ENCODE assay signal across 11 cellular contexts in genomic region chr21:34552324-34553198, GRCh38. TPM values are rescaled to one million over a fixed set of nuclear protein-coding genes. Genes with fewer than 3 reads are reported as not detected.
DNase-seq lines count a peak whose midpoint lies in the region; ATAC-seq and TF ChIP-seq lines count a peak whose summit lies in the region.
"Had no signal": no experiment of that assay in that cellular context is flagged by ENCODE, and none has a peak within 500 bp of the region (broad histone marks: within the 10 kb centered on the region; RNA-seq: fewer than 3 reads in every experiment).

No MANE protein-coding gene starts in this region.

- H3K79me2 ChIP-seq in H9 (ENCODE audit: insufficient read depth, low read length): no peaks in the 10 kb centered on the region

- no peak overlapping the region for H3K27ac Mint-ChIP-seq in H9
- no peak overlapping the region for H3K27ac Mint-ChIP-seq in activated CD4-positive, alpha-beta T cell treated with anti-CD3 and anti-CD28 coated beads for 36 hours
- H3K27ac Mint-ChIP-seq: nephron progenitor cell had no signal

- peak; percentile 72 for ATAC-seq in sciatic nerve
- no peak for ATAC-seq in activated CD4-positive, alpha-beta T cell treated with anti-CD3 and anti-CD28 coated beads for 36 hours

- WGBS in H9 (ENCODE audit: extremely low coverage, insufficient read length, low lambda C conversion rate): no CpG with 5 or more reads among the region's 8 CpGs
- WGBS in esophagus squamous epithelium, 2 donors: 71 to 73% methylated on average over 8 of the region's 8 CpGs
- 63 to 73% (median 69%) methylated on average over 8 of the region's 8 CpGs for WGBS in stomach, 5 donors

- H2BK15ac ChIP-seq in H9 (ENCODE audit: low read depth, low read length): no peak overlapping the region

- H3K79me1 ChIP-seq in H9 (ENCODE audit: insufficient read depth, low read depth, low read length, poor library complexity, severe bottlenecking): no peaks in the 10 kb centered on the region

- H3K27me3 Mint-ChIP-seq in H9 (ENCODE audit: low read depth): peaks cover 2% of the 10 kb centered on the region
- H3K27me3 Mint-ChIP-seq in activated CD4-positive, alpha-beta T cell treated with anti-CD3 and anti-CD28 coated beads for 36 hours: no peaks in the 10 kb centered on the region

- H3K4me3 Mint-ChIP-seq in H9: no peak overlapping the region
- H3K4me3 Mint-ChIP-seq in activated CD4-positive, alpha-beta T cell treated with anti-CD3 and anti-CD28 coated beads for 36 hours: no peak overlapping the region
- H3K4me3 Mint-ChIP-seq: nephron progenitor cell had no signal

- H2AK5ac ChIP-seq in H9 (ENCODE audit: insufficient read length, low read length): no peak overlapping the region

- H2BK5ac ChIP-seq in H9 (ENCODE audit: insufficient read length, low read length): no peak overlapping the region

- no peak overlapping the region for H4K8ac ChIP-seq in H9 (replicated peaks; ENCODE audit: insufficient read length, low read depth, low read length)

- H2BK12ac ChIP-seq in H9 (ENCODE audit: insufficient read length, low read depth, low read length): peak overlapping the region; percentile 35

- no peak overlapping the region for H3K27ac ChIP-seq in H9 (ENCODE audit: insufficient read length, low read depth, low read length)
- peak overlapping the region; percentile 22 for H3K27ac ChIP-seq in VCaP
- H3K27ac ChIP-seq in esophagus squamous epithelium: peak overlapping the region in 3 of 4 donors; percentile 36 to 49 (median 44)
- H3K27ac ChIP-seq in dorsolateral prefrontal cortex: no peak overlapping the region
- peak overlapping the region in 1 of 5 donors; percentile 39 for H3K27ac ChIP-seq in stomach

- TF ChIP-seq POLR2A in esophagus squamous epithelium (IDR thresholded peaks at IDR 0.05): no peak
- no peak for TF ChIP-seq POLR2A in stomach (IDR thresholded peaks at IDR 0.05)

- no peak overlapping the region for H4K5ac ChIP-seq in H9 (ENCODE audit: insufficient read length, low read depth, low read length)

- CTCF ChIA-PET in activated CD4-positive, alpha-beta T cell treated with anti-CD3 and anti-CD28 coated beads for 36 hours (lab: Charles Lee): interaction anchor here (0.9 to 1.6 kb wide), 2 partner anchors 29 to 42 kb away, joined by 4 to 5 read pairs; no protein-coding TSS in a partner anchor

- intact Hi-C loops in esophagus squamous epithelium (cut with DNase I): no loop called here
- intact Hi-C loops in sciatic nerve (cut with DNase I): no loop called here
- intact Hi-C loops in dorsolateral prefrontal cortex (cut with DNase I): no loop called here
- intact Hi-C loops in activated CD4-positive, alpha-beta T cell treated with anti-CD3 and anti-CD28 coated beads for 36 hours (cut with DNase I, micrococcal nuclease): loop anchor here in 1 of 2 experiments (2.0 kb wide), 1 partner anchor 26 kb away; no protein-coding TSS in a partner anchor
- intact Hi-C loops in stomach (cut with DNase I; ENCODE audit: low total_unique reads): no loop called here

- H3K4me2 ChIP-seq in H9 (ENCODE audit: insufficient read depth, insufficient read length, low read length): no peak overlapping the region

- no peaks in the 10 kb centered on the region for H3K23me2 ChIP-seq in H9 (ENCODE audit: insufficient read length, low read depth, low read length, poor library complexity, severe bottlenecking)

- no peak for TF ChIP-seq EP300 in stomach (IDR thresholded peaks at IDR 0.05)

- no peak overlapping the region for H3K14ac ChIP-seq in H9 (ENCODE audit: insufficient read depth, low read length)

- DNase-seq in H9 (no peak), esophagus squamous epithelium (lab: John Stamatoyannopoulos, UW) (no peak), sciatic nerve (ENCODE audit: low spot score) (no peak), islet precursor cell (no peak), dorsolateral prefrontal cortex (no peak), stomach (no peak)
- no peak for DNase-seq in activated CD4-positive, alpha-beta T cell treated with anti-CD3 and anti-CD28 coated beads for 36 hours
- DNase-seq: nephron progenitor cell; stimulated activated CD4-positive, alpha-beta T cell treated with anti-CD3 and anti-CD28 coated beads, Interleukin-12 subunit alpha, Interleukin-12 subunit beta, amount 100 ng/mL, for 4 hours had no signal

- H3K4me1 ChIP-seq in H9 (ENCODE audit: insufficient read depth, low read length): no peaks in the 10 kb centered on the region
- H3K4me1 ChIP-seq in esophagus squamous epithelium: peaks cover 0 to 21% (median 0%) of the 10 kb centered on the region in 3 donors
- peaks cover 0 to 20% (median 0%) of the 10 kb centered on the region in 4 donors for H3K4me1 ChIP-seq in stomach

- H3K27me3 ChIP-seq in H9 (ENCODE audit: insufficient read depth, low read length) (no peaks in the 10 kb centered on the region), esophagus squamous epithelium (no peaks in the 10 kb centered on the region), dorsolateral prefrontal cortex (no peaks in the 10 kb centered on the region), stomach (no peaks in the 10 kb centered on the region)

- H2BK120ac ChIP-seq in H9 (ENCODE audit: low read depth, low read length, poor library complexity, severe bottlenecking): no peak overlapping the region

- H2BK20ac ChIP-seq in H9 (ENCODE audit: low read depth, low read length, poor library complexity, severe bottlenecking): no peak overlapping the region

- no peak overlapping the region for H4K91ac ChIP-seq in H9 (ENCODE audit: insufficient read length, low read depth, low read length)

- H3K4ac ChIP-seq in H9 (ENCODE audit: low read depth, low read length): no peak overlapping the region

- peaks cover 5 to 8% of the 10 kb centered on the region in 2 experiments for H3K4me1 Mint-ChIP-seq in H9
- peaks cover 16% of the 10 kb centered on the region for H3K4me1 Mint-ChIP-seq in activated CD4-positive, alpha-beta T cell treated with anti-CD3 and anti-CD28 coated beads for 36 hours
- H3K4me1 Mint-ChIP-seq: nephron progenitor cell had no signal

- H3K56ac ChIP-seq in H9 (ENCODE audit: insufficient read length, low read depth, low read length): no peak overlapping the region

- H4K20me1 ChIP-seq in H9 (ENCODE audit: control insufficient read depth, insufficient read depth, insufficient read length): no peaks in the 10 kb centered on the region

- H3K36me3 ChIP-seq in esophagus squamous epithelium: no peaks in the 10 kb centered on the region
- no peaks in the 10 kb centered on the region for H3K36me3 ChIP-seq in stomach

- no peak overlapping the region for H3T11ph ChIP-seq in H9 (ENCODE audit: low read length)

- no peak overlapping the region for H3K18ac ChIP-seq in H9 (ENCODE audit: insufficient read length, low read depth, low read length)

- POLR2A ChIA-PET in activated CD4-positive, alpha-beta T cell treated with anti-CD3 and anti-CD28 coated beads for 36 hours (lab: Charles Lee): no interaction called here

- H3K9me3 Mint-ChIP-seq in H9: peaks cover 16 to 17% of the 10 kb centered on the region in 2 experiments
- peaks cover 11% of the 10 kb centered on the region for H3K9me3 Mint-ChIP-seq in activated CD4-positive, alpha-beta T cell treated with anti-CD3 and anti-CD28 coated beads for 36 hours (ENCODE audit: low read depth)

- no peak overlapping the region for H3K23ac ChIP-seq in H9 (ENCODE audit: insufficient read length, low read depth, low read length)

- TF ChIP-seq CTCF in H9 (conservative IDR thresholded peaks at IDR 0.05): no peak
- no peak for TF ChIP-seq CTCF in VCaP (conservative IDR thresholded peaks at IDR 0.05)
- TF ChIP-seq CTCF in esophagus squamous epithelium (IDR thresholded peaks at IDR 0.05): no peak
- TF ChIP-seq CTCF in dorsolateral prefrontal cortex (IDR thresholded peaks at IDR 0.05 in 54 of 56, conservative IDR thresholded peaks at IDR 0.05 in 2 of 56; ENCODE audit: low read depth in 1 of 56, partially characterized antibody in 56 of 56): no peak
- no peak for TF ChIP-seq CTCF in stomach (IDR thresholded peaks at IDR 0.05)

- H3K4me3 ChIP-seq in esophagus squamous epithelium (no peak overlapping the region), dorsolateral prefrontal cortex (no peak overlapping the region), stomach (no peak overlapping the region)

- peaks cover 6 to 14% (median 8%) of the 10 kb centered on the region in 3 experiments for H3K36me3 Mint-ChIP-seq in H9 (ENCODE audit: insufficient read depth in 1 of 3, low read depth in 3 of 3)
- H3K36me3 Mint-ChIP-seq in activated CD4-positive, alpha-beta T cell treated with anti-CD3 and anti-CD28 coated beads for 36 hours (ENCODE audit: low read depth): peaks cover 14% of the 10 kb centered on the region

- H3K9me3 ChIP-seq in H9 (ENCODE audit: control insufficient read depth, low read depth, low read length) (no peaks in the 10 kb centered on the region), esophagus squamous epithelium (no peaks in the 10 kb centered on the region), stomach (no peaks in the 10 kb centered on the region)

- H2AFZ ChIP-seq in H9 (ENCODE audit: low read length): no peak overlapping the region

- H3K9ac ChIP-seq in H9 (ENCODE audit: extremely low read depth, insufficient read length, low read length): no peak overlapping the region

RNA-seq across cellular contexts. Expression of gene KCNE1, which starts 40.6 kb away (rescaled TPM):
- total RNA-seq in H9 (2021) (0.13 and 0.28 TPM in 2 replicates), esophagus squamous epithelium (1 to 10 TPM in 1 of 4 donors, under 1 TPM in 2, not detected in 1; 0.82 to 2.3 (median 0.83) TPM), sciatic nerve (2.5 TPM), dorsolateral prefrontal cortex (1 to 10 TPM in 59 of 120 experiments, under 1 TPM in 61; 0.26 to 2.7 (median 0.99) TPM), stomach (10 to 100 TPM in 1 of 5 donors, 1 to 10 TPM in 4; 1.7 to 10.6 (median 2.2) TPM)
- under 1 TPM in 1 of 2 experiments, not detected in 1; 0.07 TPM for total RNA-seq in activated CD4-positive, alpha-beta T cell treated with anti-CD3 and anti-CD28 coated beads for 36 hours
- under 1 TPM in 2 of 3 donors, not detected in 1; 0.13 to 0.19 TPM for polyA plus RNA-seq in stomach
- total RNA-seq: NCI-H460 had no signal

Comparison
In these comparisons a context has a peak if more than half of its experiments do, and no peak if none do; other contexts are left out.
1. H3K27ac ChIP-seq: peak in VCaP (single experiment) and esophagus squamous epithelium (3 of 4); none in H9 (single experiment) and dorsolateral prefrontal cortex (0 of 59).